Comparison of ENCODE assay signal across 16 cellular contexts in genomic region chr4:156321203-156321602, GRCh38.
A peak's percentile ranks its signal among the peaks of the same experiment; 100 is the strongest.
DNase-seq lines count a peak whose midpoint lies in the region; ATAC-seq and TF ChIP-seq lines count a peak whose summit lies in the region.
"Had no signal": no experiment of that assay in that cellular context is flagged by ENCODE, and none has a peak within 500 bp of the region (broad histone marks: within the 10 kb centered on the region; RNA-seq: fewer than 3 reads in every experiment).

No MANE protein-coding gene starts in this region.

- H2AFZ ChIP-seq in SK-N-SH (ENCODE audit: low read depth) (no peak overlapping the region), smooth muscle cell (ENCODE audit: low read depth) (no peak overlapping the region)

- TF ChIP-seq EP300 in SK-N-SH (IDR thresholded peaks at IDR 0.05; ENCODE audit: borderline replicate concordance in 1 of 2, low read depth in 1 of 2, low read length in 1 of 2) = no peak

- no peaks in the 10 kb centered on the region for H3K36me3 ChIP-seq in SK-N-SH (replicated peaks in 1 of 2; ENCODE audit: control insufficient read depth in 1 of 2, insufficient read depth in 2 of 2, low read length in 1 of 2)
- H3K36me3 ChIP-seq in smooth muscle cell (ENCODE audit: low read depth) = no peaks in the 10 kb centered on the region

- no peak for TF ChIP-seq RAD21 in SK-N-SH (IDR thresholded peaks at IDR 0.05; ENCODE audit: low read length)

- H3K9me3 Mint-ChIP-seq in activated CD8-positive, alpha-beta T cell treated with anti-CD3 and anti-CD28 coated beads, Interleukin-2, amount 10 ng/mL, durations not matched to agents 7 days and 5 days (ENCODE audit: insufficient read depth) = peaks cover 6% of the 10 kb centered on the region

- ATAC-seq in activated CD8-positive, alpha-beta T cell treated with anti-CD3 and anti-CD28 coated beads, Interleukin-2, amount 10 ng/mL, durations not matched to agents 7 days and 5 days = no peak
- ATAC-seq: activated naive CD8-positive, alpha-beta T cell treated with anti-CD3 and anti-CD28 coated beads, Interleukin-2, amount 50 U/mL, for 24 hours; left cardiac atrium; naive thymus-derived CD8-positive, alpha-beta T cell had no signal

- H3K27me3 Mint-ChIP-seq in activated CD8-positive, alpha-beta T cell treated with anti-CD3 and anti-CD28 coated beads, Interleukin-2, amount 10 ng/mL, durations not matched to agents 7 days and 5 days (ENCODE audit: low read depth) = no peaks in the 10 kb centered on the region
- H3K27me3 Mint-ChIP-seq: activated naive CD8-positive, alpha-beta T cell treated with anti-CD3 and anti-CD28 coated beads, Interleukin-2, amount 50 U/mL, for 24 hours; CD8-positive, alpha-beta memory T cell had no signal

- H3K36me3 Mint-ChIP-seq in activated CD8-positive, alpha-beta T cell treated with anti-CD3 and anti-CD28 coated beads, Interleukin-2, amount 10 ng/mL, durations not matched to agents 7 days and 5 days (ENCODE audit: low read depth) = no peaks in the 10 kb centered on the region
- H3K36me3 Mint-ChIP-seq: CD8-positive, alpha-beta memory T cell; naive thymus-derived CD8-positive, alpha-beta T cell had no signal

- peaks cover 0 to 10% of the 10 kb centered on the region in 2 experiments; a peak in 1 of 4 replicates for H3K4me1 ChIP-seq in SK-N-SH (ENCODE audit: control insufficient read depth in 1 of 2, insufficient read depth in 2 of 2, low read depth in 1 of 2, low read length in 1 of 2)
- peaks cover 11% of the 10 kb centered on the region for H3K4me1 ChIP-seq in smooth muscle cell (ENCODE audit: low read depth)

- peak overlapping the region in 1 of 2 experiments; percentile 58; a peak in 1 of 4 replicates for H3K27ac ChIP-seq in SK-N-SH (ENCODE audit: low read depth in 2 of 2, low read length in 1 of 2)
- H3K27ac ChIP-seq in smooth muscle cell (ENCODE audit: low read depth) = peak overlapping the region; percentile 90
- H3K27ac ChIP-seq in substantia nigra (ENCODE audit: low read depth, low read length, poor library complexity, severe bottlenecking) = no peak overlapping the region

- no peaks in the 10 kb centered on the region for H3K27me3 ChIP-seq in SK-N-SH (ENCODE audit: insufficient read depth)
- no peaks in the 10 kb centered on the region for H3K27me3 ChIP-seq in smooth muscle cell (ENCODE audit: low read depth)

- H4K20me1 ChIP-seq in SK-N-SH (ENCODE audit: insufficient read depth) (no peaks in the 10 kb centered on the region), smooth muscle cell (ENCODE audit: low read depth) (no peaks in the 10 kb centered on the region)

- POLR2A ChIA-PET in SK-N-SH (lab: Yijun Ruan, JAX) = no interaction called here
- POLR2A ChIA-PET in activated CD8-positive, alpha-beta T cell treated with anti-CD3 and anti-CD28 coated beads, Interleukin-2, amount 10 ng/mL, durations not matched to agents 7 days and 5 days (lab: Charles Lee) = no interaction called here

- no peak overlapping the region for H3K27ac Mint-ChIP-seq in activated CD8-positive, alpha-beta T cell treated with anti-CD3 and anti-CD28 coated beads, Interleukin-2, amount 10 ng/mL, durations not matched to agents 7 days and 5 days
- H3K27ac Mint-ChIP-seq: activated naive CD8-positive, alpha-beta T cell treated with anti-CD3 and anti-CD28 coated beads, Interleukin-2, amount 50 U/mL, for 24 hours; CD8-positive, alpha-beta memory T cell; naive thymus-derived CD8-positive, alpha-beta T cell had no signal

- WGBS in SK-N-SH (ENCODE audit: low lambda C conversion rate) = 8% methylated on average over 2 of the region's 2 CpGs
- 43% methylated on average over 2 of the region's 2 CpGs for WGBS in smooth muscle cell (ENCODE audit: low lambda C conversion rate)

- peaks cover 6% of the 10 kb centered on the region; the same call in 1 of the 2 replicates for H3K9me3 ChIP-seq in SK-N-SH
- H3K9me3 ChIP-seq in smooth muscle cell (replicated peaks; ENCODE audit: low read depth) = peaks cover 9% of the 10 kb centered on the region

- TF ChIP-seq CTCF in SK-N-SH (IDR thresholded peaks at IDR 0.05) = no peak
- no peak for TF ChIP-seq CTCF in fibroblast of pulmonary artery (IDR thresholded peaks at IDR 0.05; ENCODE audit: low read length, missing control alignments)
- no peak for TF ChIP-seq CTCF in smooth muscle cell (IDR thresholded peaks at IDR 0.05; ENCODE audit: borderline replicate concordance, insufficient read depth, poor library complexity, severe bottlenecking)

- no peaks in the 10 kb centered on the region for H3K4me1 Mint-ChIP-seq in activated CD8-positive, alpha-beta T cell treated with anti-CD3 and anti-CD28 coated beads, Interleukin-2, amount 10 ng/mL, durations not matched to agents 7 days and 5 days (ENCODE audit: low read depth)
- H3K4me1 Mint-ChIP-seq: activated naive CD8-positive, alpha-beta T cell treated with anti-CD3 and anti-CD28 coated beads, Interleukin-2, amount 50 U/mL, for 24 hours; CD8-positive, alpha-beta memory T cell; naive thymus-derived CD8-positive, alpha-beta T cell had no signal

- H3K9me2 ChIP-seq in SK-N-SH = no peaks in the 10 kb centered on the region

- H3K4me3 ChIP-seq in SK-N-SH (ENCODE audit: low read depth in 2 of 2, low read length in 1 of 2) (no peak overlapping the region), fibroblast of pulmonary artery (replicated peaks; ENCODE audit: low read depth, low read length) (no peak overlapping the region), smooth muscle cell (no peak overlapping the region)

- peaks cover 18% of the 10 kb centered on the region for H3F3A ChIP-seq in SK-N-SH (replicated peaks; ENCODE audit: insufficient read depth)
- H3F3A ChIP-seq in smooth muscle cell (ENCODE audit: low read depth) = peaks cover 16% of the 10 kb centered on the region

- DNase-seq in GM04503 (ENCODE audit: low read depth) (peak; percentile 54), SK-N-SH (no peak), fibroblast of pulmonary artery (ENCODE audit: low read depth) (peak; percentile 87), smooth muscle cell (lab: John Stamatoyannopoulos, UW; ENCODE audit: unreplicated experiment) (no peak), superior temporal gyrus (ENCODE audit: extremely low spot score) (no peak), substantia nigra (lab: John Stamatoyannopoulos, UW) (no peak)
- DNase-seq in activated CD8-positive, alpha-beta T cell treated with anti-CD3 and anti-CD28 coated beads, Interleukin-2, amount 10 ng/mL, durations not matched to agents 7 days and 5 days = no peak
- DNase-seq: activated CD4-positive, alpha-beta T cell treated with anti-CD3 and anti-CD28 coated beads for 1 hour; activated naive CD8-positive, alpha-beta T cell treated with anti-CD3 and anti-CD28 coated beads, Interleukin-2, amount 50 U/mL, for 24 hours; activated T-cell treated with anti-CD3 and anti-CD28 coated beads, Interleukin-2, amount 50 U/mL, for 1 hour; CD8-positive, alpha-beta memory T cell; left cardiac atrium; naive thymus-derived CD8-positive, alpha-beta T cell; NCI-H1048; NCI-H2171 treated with DMSO at 0.1 percent for 48 hours; stimulated activated naive CD4-positive, alpha-beta T cell treated with Interleukin-2 at 50 U/mL for 16 hours had no signal

- H3K9ac ChIP-seq in SK-N-SH = no peak overlapping the region
- no peak overlapping the region for H3K9ac ChIP-seq in smooth muscle cell (ENCODE audit: low read depth)

- H3K4me3 Mint-ChIP-seq in activated CD8-positive, alpha-beta T cell treated with anti-CD3 and anti-CD28 coated beads, Interleukin-2, amount 10 ng/mL, durations not matched to agents 7 days and 5 days = no peak overlapping the region
- H3K4me3 Mint-ChIP-seq: activated naive CD8-positive, alpha-beta T cell treated with anti-CD3 and anti-CD28 coated beads, Interleukin-2, amount 50 U/mL, for 24 hours; CD8-positive, alpha-beta memory T cell; naive thymus-derived CD8-positive, alpha-beta T cell had no signal

- no peaks in the 10 kb centered on the region for H3K79me2 ChIP-seq in SK-N-SH (ENCODE audit: insufficient read depth)
- H3K79me2 ChIP-seq in smooth muscle cell (ENCODE audit: low read depth) = no peaks in the 10 kb centered on the region

- peak overlapping the region; percentile 22; the same call in 1 of the 2 replicates for H3K4me2 ChIP-seq in SK-N-SH
- H3K4me2 ChIP-seq in smooth muscle cell = peak overlapping the region; percentile 61

- CTCF ChIA-PET in SK-N-SH (lab: Yijun Ruan, JAX) = no interaction called here
- CTCF ChIA-PET in activated CD8-positive, alpha-beta T cell treated with anti-CD3 and anti-CD28 coated beads, Interleukin-2, amount 10 ng/mL, durations not matched to agents 7 days and 5 days (lab: Charles Lee) = no interaction called here

TF ChIP-seq in SK-N-SH, 30 proteins besides CTCF, POLR2A, EP300 and RAD21 (continues in another document):
- TF ChIP-seq SIN3A (IDR thresholded peaks at IDR 0.05; ENCODE audit: borderline replicate concordance, low read depth, low read length) (no peak), RXRA (IDR thresholded peaks at IDR 0.05; ENCODE audit: borderline replicate concordance, low read depth) (no peak), RCOR1 (IDR thresholded peaks at IDR 0.05; ENCODE audit: low read length) (no peak), TEAD4 (IDR thresholded peaks at IDR 0.05; ENCODE audit: borderline replicate concordance, insufficient read depth) (no peak), TAF1 (IDR thresholded peaks at IDR 0.05; ENCODE audit: borderline replicate concordance, low read depth, low read length) (no peak), JUND (IDR thresholded peaks at IDR 0.05) (no peak), FOXM1 (IDR thresholded peaks at IDR 0.05; ENCODE audit: low read depth) (no peak), USF2 (IDR thresholded peaks at IDR 0.05; ENCODE audit: borderline replicate concordance, low read depth, low read length) (no peak), ELF1 (IDR thresholded peaks at IDR 0.05) (no peak)

Comparison
In these comparisons a context has a peak if more than half of its experiments do, and no peak if none do; other contexts are left out.
1. DNase-seq: peak in GM04503 (single experiment) and fibroblast of pulmonary artery (single experiment); none in SK-N-SH (single experiment), smooth muscle cell (single experiment), activated CD8-positive, alpha-beta T cell treated with anti-CD3 and anti-CD28 coated beads, Interleukin-2, amount 10 ng/mL, durations not matched to agents 7 days and 5 days (single experiment), superior temporal gyrus (single experiment) and substantia nigra (0 of 49).